Comparison of ENCODE assay signal across 20 cellular contexts in genomic region chr2:119222213-119222612, GRCh38.
"Had no signal": no experiment of that assay in that cellular context is flagged by ENCODE, and none has a peak within 500 bp of the region (broad histone marks: within the 10 kb centered on the region; RNA-seq: fewer than 3 reads in every experiment).

No MANE protein-coding gene starts in this region.

- H3K27me3 ChIP-seq: body of pancreas had no signal

- H3K9me3 Mint-ChIP-seq: activated CD4-positive, alpha-beta T cell treated with anti-CD3 and anti-CD28 coated beads, Interleukin-2, amount 10 ng/mL, durations not matched to agents 24 days and 14 days; activated CD8-positive, alpha-beta T cell treated with anti-CD3 and anti-CD28 coated beads for 36 hours; activated naive CD8-positive, alpha-beta T cell treated with anti-CD3 and anti-CD28 coated beads, Interleukin-2, amount 10 ng/mL, durations not matched to agents 7 days and 5 days; activated T-helper 17 cell treated with anti-CD3 and anti-CD28 coated beads, Interleukin-2, amount 50 U/mL, for 72 hours; neural crest cell; stimulated activated naive B cell treated with anti-CD40 and anti-IgM and Interleukin-4, amounts not matched to agents 10 μg/mL and 1 μg/mL and 100 μg/mL, for 72 hours; T-cell had no signal

- DNase-seq: activated CD4-positive, alpha-beta T cell treated with anti-CD3 and anti-CD28 coated beads, Interleukin-2, amount 10 ng/mL, durations not matched to agents 24 days and 14 days; activated CD8-positive, alpha-beta T cell treated with anti-CD3 and anti-CD28 coated beads for 36 hours; activated naive CD4-positive, alpha-beta T cell; activated naive CD8-positive, alpha-beta T cell treated with anti-CD3 and anti-CD28 coated beads, Interleukin-2, amount 10 ng/mL, durations not matched to agents 7 days and 5 days; activated T-cell treated with anti-CD3 and anti-CD28 coated beads, Interleukin-2, amount 50 U/mL, for 1 hour; body of pancreas; caudate nucleus; heart left ventricle; stimulated activated CD4-positive, alpha-beta T cell treated with anti-CD3 and anti-CD28 coated beads, Interleukin-4, amount 100 ng/mL, for 24 hours; stimulated activated naive B cell treated with anti-CD40 and anti-IgM and Interleukin-4, amounts not matched to agents 10 μg/mL and 1 μg/mL and 100 μg/mL, for 72 hours; T-cell; T-helper 9 cell; upper lobe of right lung had no signal

- H3K36me3 Mint-ChIP-seq: activated naive CD8-positive, alpha-beta T cell treated with anti-CD3 and anti-CD28 coated beads, Interleukin-2, amount 10 ng/mL, durations not matched to agents 7 days and 5 days; stimulated activated naive B cell treated with anti-CD40 and anti-IgM and Interleukin-4, amounts not matched to agents 10 μg/mL and 1 μg/mL and 100 μg/mL, for 72 hours; T-cell had no signal

- H3K4me2 ChIP-seq: smooth muscle cell had no signal

- H3K27ac Mint-ChIP-seq: activated CD4-positive, alpha-beta T cell treated with anti-CD3 and anti-CD28 coated beads, Interleukin-2, amount 10 ng/mL, durations not matched to agents 24 days and 14 days; activated CD8-positive, alpha-beta T cell treated with anti-CD3 and anti-CD28 coated beads for 36 hours; activated naive CD8-positive, alpha-beta T cell treated with anti-CD3 and anti-CD28 coated beads, Interleukin-2, amount 10 ng/mL, durations not matched to agents 7 days and 5 days; activated T-helper 17 cell treated with anti-CD3 and anti-CD28 coated beads, Interleukin-2, amount 50 U/mL, for 72 hours; stimulated activated naive B cell treated with anti-CD40 and anti-IgM and Interleukin-4, amounts not matched to agents 10 μg/mL and 1 μg/mL and 100 μg/mL, for 72 hours; T-cell had no signal

- H3K4me3 Mint-ChIP-seq: activated CD4-positive, alpha-beta T cell treated with anti-CD3 and anti-CD28 coated beads, Interleukin-2, amount 10 ng/mL, durations not matched to agents 24 days and 14 days; activated CD8-positive, alpha-beta T cell treated with anti-CD3 and anti-CD28 coated beads for 36 hours; activated naive CD8-positive, alpha-beta T cell treated with anti-CD3 and anti-CD28 coated beads, Interleukin-2, amount 10 ng/mL, durations not matched to agents 7 days and 5 days had no signal

- H3K36me3 ChIP-seq: heart left ventricle, thoracic aorta, upper lobe of right lung had no signal

- FAIRE-seq: endometrium, frontal cortex had no signal

- H3K4me1 Mint-ChIP-seq: activated CD4-positive, alpha-beta T cell treated with anti-CD3 and anti-CD28 coated beads, Interleukin-2, amount 10 ng/mL, durations not matched to agents 24 days and 14 days; activated naive CD8-positive, alpha-beta T cell treated with anti-CD3 and anti-CD28 coated beads, Interleukin-2, amount 10 ng/mL, durations not matched to agents 7 days and 5 days; activated T-helper 17 cell treated with anti-CD3 and anti-CD28 coated beads, Interleukin-2, amount 50 U/mL, for 72 hours; neural crest cell; stimulated activated naive B cell treated with anti-CD40 and anti-IgM and Interleukin-4, amounts not matched to agents 10 μg/mL and 1 μg/mL and 100 μg/mL, for 72 hours had no signal

- H3K27ac ChIP-seq: coronary artery, thoracic aorta, upper lobe of right lung had no signal

- H3K9me3 ChIP-seq: body of pancreas, heart left ventricle, thoracic aorta, upper lobe of right lung had no signal

- H3K4me3 ChIP-seq: body of pancreas, coronary artery, heart left ventricle, smooth muscle cell, thoracic aorta, upper lobe of right lung had no signal
